Comparison of ENCODE assay signal across 15 cellular contexts in the genomic region with DNA sequence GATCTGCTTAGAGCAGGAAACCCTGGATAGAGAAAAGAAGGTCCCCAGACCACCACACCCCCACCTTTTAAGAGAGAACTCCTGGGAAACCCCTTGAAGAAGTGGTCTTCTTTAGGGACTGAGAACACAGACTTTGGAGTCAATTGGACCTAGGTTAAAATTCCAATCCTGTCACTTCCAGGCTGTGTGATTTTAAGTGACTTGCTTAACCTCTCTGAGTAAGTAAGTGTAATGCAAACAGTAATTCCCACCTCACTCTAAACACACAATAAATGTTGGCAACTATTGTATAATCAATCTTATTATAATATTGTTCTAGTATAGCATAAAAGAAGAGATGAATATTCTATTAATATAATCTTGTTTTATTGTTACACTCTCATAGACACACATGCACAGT. TPM values are rescaled to one million over a fixed set of nuclear protein-coding genes. Genes with fewer than 3 reads are reported as not detected.
DNase-seq lines count a peak whose midpoint lies in the region; ATAC-seq and TF ChIP-seq lines count a peak whose summit lies in the region.
"Had no signal": no experiment of that assay in that cellular context is flagged by ENCODE, and none has a peak within 500 bp of the region (broad histone marks: within the 10 kb centered on the region; RNA-seq: fewer than 3 reads in every experiment).

No MANE protein-coding gene starts in this region.

- H3F3A ChIP-seq in SK-N-SH (replicated peaks; ENCODE audit: insufficient read depth): peaks cover 10% of the 10 kb centered on the region

- H3K9me3 ChIP-seq in SK-N-SH: no peaks in the 10 kb centered on the region
- no peaks in the 10 kb centered on the region for H3K9me3 ChIP-seq in OCI-LY7 (ENCODE audit: low read length)
- H3K9me3 ChIP-seq in effector memory CD4-positive, alpha-beta T cell (ENCODE audit: control insufficient read depth, low read length): no peaks in the 10 kb centered on the region
- H3K9me3 ChIP-seq in gastrocnemius medialis: no peaks in the 10 kb centered on the region
- no peaks in the 10 kb centered on the region for H3K9me3 ChIP-seq in prostate gland
- H3K9me3 ChIP-seq: heart left ventricle, lower lobe of right lung had no signal

- BruUV-seq in OCI-LY7 (replicated peaks; lab: Mats Ljungman, UMichigan): no TSS peak

- H3K4me3 ChIP-seq in SK-N-SH (ENCODE audit: low read depth in 2 of 2, low read length in 1 of 2) (peak overlapping the region in 1 of 2 experiments; percentile 71; a peak in 1 of 4 replicates), OCI-LY7 (ENCODE audit: low read depth, low read length, poor library complexity, severe bottlenecking) (peak overlapping the region; percentile 91), gastrocnemius medialis (peak overlapping the region; percentile 76 to 97 (median 90)), prostate gland (peak overlapping the region in 1 of 2 donors; percentile 96)
- H3K4me3 ChIP-seq in effector memory CD4-positive, alpha-beta T cell (ENCODE audit: insufficient read depth, low read depth, low read length, poor library complexity, severe bottlenecking): no peak overlapping the region

- TF ChIP-seq CTCF in SK-N-SH (IDR thresholded peaks at IDR 0.05): no peak
- TF ChIP-seq CTCF in OCI-LY7 (conservative IDR thresholded peaks at IDR 0.05; ENCODE audit: low read length): no peak
- no peak for TF ChIP-seq CTCF in gastrocnemius medialis (IDR thresholded peaks at IDR 0.05 in 4 of 5, conservative IDR thresholded peaks at IDR 0.05 in 1 of 5)
- TF ChIP-seq CTCF in prostate gland (IDR thresholded peaks at IDR 0.05): no peak

- H3K9me2 ChIP-seq in SK-N-SH: no peaks in the 10 kb centered on the region
- H3K9me2 ChIP-seq in OCI-LY7 (ENCODE audit: insufficient read depth, low read length): no peaks in the 10 kb centered on the region

- intact Hi-C loops in OCI-LY7 (cut with micrococcal nuclease; ENCODE audit: unreplicated experiment) (loop anchor here (2.0 to 5.0 kb wide), 4 partner anchors 35 to 720 kb away; partner anchors contain the start of genes FOXP4, NFYA, OARD1 and TRERF1), gastrocnemius medialis (cut with DNase I; ENCODE audit: low total_unique reads) (loop anchor here (5.0 to 10.0 kb wide), 4 partner anchors 660 to 1443 kb away; partner anchors contain the start of genes BICRAL, KLHDC3, MEA1 and NFYA), prostate gland (cut with DNase I) (no loop called here)

- H3K27me3 ChIP-seq in SK-N-SH (ENCODE audit: insufficient read depth): no peaks in the 10 kb centered on the region
- H3K27me3 ChIP-seq in effector memory CD4-positive, alpha-beta T cell (replicated peaks; ENCODE audit: control insufficient read depth, insufficient read depth, low read length, poor library complexity, severe bottlenecking): no peaks in the 10 kb centered on the region
- no peaks in the 10 kb centered on the region for H3K27me3 ChIP-seq in gastrocnemius medialis
- H3K27me3 ChIP-seq in prostate gland (replicated peaks; ENCODE audit: insufficient read depth): no peaks in the 10 kb centered on the region
- H3K27me3 ChIP-seq: heart left ventricle had no signal

- in situ Hi-C loops in gastrocnemius medialis (cut with MboI; ENCODE audit: low sequenced_read_pairs in 4 of 4): no loop called here

- POLR2A ChIA-PET in SK-N-SH (lab: Yijun Ruan, JAX): interaction anchor here (3.6 kb wide), 1 partner anchor 55 kb away, joined by 23 read pairs; the partner anchor contains the start of gene TOMM6
- POLR2A ChIA-PET in OCI-LY7 (lab: Charles Lee): interaction anchor here (0.7 to 8.3 kb wide), 4 partner anchors 9 to 285 kb away, joined by 3 to 118 read pairs (median 18); no protein-coding TSS in a partner anchor

- TF ChIP-seq EP300 in SK-N-SH (IDR thresholded peaks at IDR 0.05; ENCODE audit: borderline replicate concordance in 1 of 2, low read depth in 1 of 2, low read length in 1 of 2): no peak

- peak overlapping the region in 1 of 2 experiments; percentile 81; a peak in 1 of 4 replicates for H3K27ac ChIP-seq in SK-N-SH (ENCODE audit: low read depth in 2 of 2, low read length in 1 of 2)
- peak overlapping the region; percentile 94 for H3K27ac ChIP-seq in OCI-LY7 (ENCODE audit: low read depth, low read length, poor library complexity, severe bottlenecking)
- peak overlapping the region; percentile 84 for H3K27ac ChIP-seq in effector memory CD4-positive, alpha-beta T cell (ENCODE audit: insufficient read depth, low read length, poor library complexity, severe bottlenecking)
- H3K27ac ChIP-seq in gastrocnemius medialis: peak overlapping the region; percentile 97 to 99 (median 98)
- peak overlapping the region in 1 of 2 donors; percentile 99 for H3K27ac ChIP-seq in prostate gland
- H3K27ac ChIP-seq: 22Rv1 had no signal

- CTCF ChIA-PET in SK-N-SH (lab: Yijun Ruan, JAX): interaction anchor here (4.5 to 6.4 kb wide), 3 partner anchors 26 to 55 kb away, joined by 29 to 53 read pairs (median 32); partner anchors contain the start of gene TOMM6
- CTCF ChIA-PET in OCI-LY7 (lab: Charles Lee; ENCODE audit: unreplicated experiment): interaction anchor here (3.0 kb wide), 1 partner anchor 26 kb away, joined by 41 read pairs; no protein-coding TSS in a partner anchor

- TF ChIP-seq POLR2A in gastrocnemius medialis (IDR thresholded peaks at IDR 0.05): no peak
- no peak for TF ChIP-seq POLR2A in prostate gland (IDR thresholded peaks at IDR 0.05)

- no peak for TF ChIP-seq RAD21 in SK-N-SH (IDR thresholded peaks at IDR 0.05; ENCODE audit: low read length)

- H3K79me2 ChIP-seq in SK-N-SH (ENCODE audit: insufficient read depth) (peaks cover 54% of the 10 kb centered on the region), OCI-LY7 (ENCODE audit: insufficient read depth, low read depth, low read length) (peaks cover 60% of the 10 kb centered on the region)

- peaks cover 37 to 54% of the 10 kb centered on the region in 2 experiments for H3K4me1 ChIP-seq in SK-N-SH (ENCODE audit: control insufficient read depth in 1 of 2, insufficient read depth in 2 of 2, low read depth in 1 of 2, low read length in 1 of 2)
- H3K4me1 ChIP-seq in OCI-LY7 (ENCODE audit: insufficient read depth, low read length, poor library complexity, severe bottlenecking): peaks cover 76% of the 10 kb centered on the region
- H3K4me1 ChIP-seq in effector memory CD4-positive, alpha-beta T cell (ENCODE audit: control insufficient read depth, insufficient read depth, low read length, poor library complexity, severe bottlenecking): peaks cover 30% of the 10 kb centered on the region
- H3K4me1 ChIP-seq in gastrocnemius medialis: peaks cover 48% of the 10 kb centered on the region in 2 donors
- H3K4me1 ChIP-seq in prostate gland (replicated peaks): peaks cover 49% of the 10 kb centered on the region

- H3K36me3 ChIP-seq in SK-N-SH (replicated peaks in 1 of 2; ENCODE audit: control insufficient read depth in 1 of 2, insufficient read depth in 2 of 2, low read length in 1 of 2) (no peaks in the 10 kb centered on the region), OCI-LY7 (ENCODE audit: insufficient read depth, low read length) (no peaks in the 10 kb centered on the region), gastrocnemius medialis (no peaks in the 10 kb centered on the region), prostate gland (no peaks in the 10 kb centered on the region)
- H3K36me3 ChIP-seq in effector memory CD4-positive, alpha-beta T cell (ENCODE audit: control insufficient read depth, insufficient read depth, low read length): no peaks in the 10 kb centered on the region
- H3K36me3 ChIP-seq: lower lobe of right lung had no signal

- H2AFZ ChIP-seq in SK-N-SH (ENCODE audit: low read depth): no peak overlapping the region
- no peak overlapping the region for H2AFZ ChIP-seq in OCI-LY7 (ENCODE audit: low read length)

- ATAC-seq in SK-N-SH treated with all-trans-retinoic acid at 6 μM for 48 hours (no peak), gastrocnemius medialis (no peak)
- ATAC-seq: heart left ventricle, lower lobe of right lung had no signal

- H3K4me2 ChIP-seq in SK-N-SH (peak overlapping the region; percentile 93), OCI-LY7 (ENCODE audit: low read length) (peak overlapping the region; percentile 97)

- DNase-seq in SK-N-SH: no peak
- DNase-seq in OCI-LY7 (ENCODE audit: low spot score): no peak
- no peak for DNase-seq in effector memory CD4-positive, alpha-beta T cell
- DNase-seq in gastrocnemius medialis: no peak
- DNase-seq in AG08396 (ENCODE audit: low spot score): no peak
- no peak for DNase-seq in NCI-H2029 treated with DMSO at 0.1 percent for 48 hours (lab: John Stamatoyannopoulos, UW)
- no peak for DNase-seq in prostate gland (ENCODE audit: low spot score)
- DNase-seq: DMS 273 treated with DMSO at 0.1 percent for 48 hours, MV-4-11 had no signal

- 0 out of 2 replicates have a peak overlapping the region, but pooled peaks have one; percentile 58 for H3K9ac ChIP-seq in SK-N-SH

- H4K20me1 ChIP-seq in SK-N-SH (ENCODE audit: insufficient read depth) (no peaks in the 10 kb centered on the region), OCI-LY7 (ENCODE audit: insufficient read depth, low read length) (peaks cover 4% of the 10 kb centered on the region; the same call in 1 of the 2 replicates)

RNA-seq across cellular contexts. Expression of gene TFEB, which starts 3.3 kb away (rescaled TPM):
- 6.2 and 6.7 TPM in 2 replicates for polyA plus RNA-seq in SK-N-SH (2012; rRNA removed)
- polyA plus RNA-seq in SK-N-SH (2012; cell fraction: cytosol; rRNA removed): 2.8 and 4.4 TPM in 2 replicates
- 15.1 and 17.2 TPM in 2 replicates for polyA plus RNA-seq in SK-N-SH (2012; cell fraction: nucleus; rRNA removed)
- 25.3 and 36.8 TPM in 2 replicates for total RNA-seq in OCI-LY7 (2014; rRNA removed; shearing (Covaris generic))
- total RNA-seq in OCI-LY7 (2022) (48.6 and 60.0 TPM in 2 replicates), gastrocnemius medialis (100 to 1,000 TPM in 2 of 4 donors, 10 to 100 TPM in 2; 82.8 to 121 (median 93.3) TPM), prostate gland (10 to 100 TPM; 28.4 to 31.2 TPM)

RNA-seq across cellular contexts. Expression of gene PGC, which starts 15.0 kb away (rescaled TPM):
- polyA plus RNA-seq in SK-N-SH (2012; rRNA removed): not detected in 2 replicates
- polyA plus RNA-seq in SK-N-SH (2012; cell fraction: cytosol; rRNA removed): not detected in 2 replicates
- polyA plus RNA-seq in SK-N-SH (2012; cell fraction: nucleus; rRNA removed): not detected in 2 replicates
- not detected in 2 replicates for total RNA-seq in OCI-LY7 (2014; rRNA removed; shearing (Covaris generic))
- not detected in 2 replicates for total RNA-seq in OCI-LY7 (2022)
- total RNA-seq in gastrocnemius medialis: not detected
- 100 to 1,000 TPM in 1 of 2 donors, 10 to 100 TPM in 1; 18.4 to 391 TPM for total RNA-seq in prostate gland
- total RNA-seq: heart left ventricle, NCI-H460, progenitor cell of endocrine pancreas had no signal

RNA-seq across cellular contexts. Expression of gene FRS3, which starts 47.6 kb away (rescaled TPM):
- 7.5 and 8.6 TPM in 2 replicates for polyA plus RNA-seq in SK-N-SH (2012; rRNA removed)
- 5.0 and 6.0 TPM in 2 replicates for polyA plus RNA-seq in SK-N-SH (2012; cell fraction: cytosol; rRNA removed)
- 20.0 and 30.2 TPM in 2 replicates for polyA plus RNA-seq in SK-N-SH (2012; cell fraction: nucleus; rRNA removed)
- total RNA-seq in OCI-LY7 (2014; rRNA removed; shearing (Covaris generic)): 5.6 and 8.2 TPM in 2 replicates
- total RNA-seq in OCI-LY7 (2022): 7.9 and 8.7 TPM in 2 replicates
- total RNA-seq in gastrocnemius medialis: 1 to 10 TPM; 2.9 to 6.9 (median 5.5) TPM
- 10 to 100 TPM in 1 of 2 donors, 1 to 10 TPM in 1; 5.9 to 18.4 TPM for total RNA-seq in prostate gland

RNA-seq across cellular contexts. Expression of gene PRICKLE4, which starts 48.4 kb away (rescaled TPM):
- 3.9 and 5.0 TPM in 2 replicates for polyA plus RNA-seq in SK-N-SH (2012; rRNA removed)
- 0.46 and 0.96 TPM in 2 replicates for polyA plus RNA-seq in SK-N-SH (2012; cell fraction: cytosol; rRNA removed)
- 57.9 and 78.4 TPM in 2 replicates for polyA plus RNA-seq in SK-N-SH (2012; cell fraction: nucleus; rRNA removed)
- total RNA-seq in OCI-LY7 (2014; rRNA removed; shearing (Covaris generic)): 0.93 and 1.8 TPM in 2 replicates
- total RNA-seq in OCI-LY7 (2022) (1.2 and 2.6 TPM in 2 replicates), gastrocnemius medialis (1 to 10 TPM in 3 of 4 donors, under 1 TPM in 1; 0.59 to 6.2 (median 1.8) TPM), prostate gland (10 to 100 TPM; 11.4 to 11.6 TPM)

RNA-seq across cellular contexts. Expression of gene TOMM6, which starts 55.3 kb away (rescaled TPM):
- 493 and 565 TPM in 2 replicates for polyA plus RNA-seq in SK-N-SH (2012; rRNA removed)
- polyA plus RNA-seq in SK-N-SH (2012; cell fraction: cytosol; rRNA removed): 608 and 661 TPM in 2 replicates
- 171 and 252 TPM in 2 replicates for polyA plus RNA-seq in SK-N-SH (2012; cell fraction: nucleus; rRNA removed)
- 84.9 and 131 TPM in 2 replicates for total RNA-seq in OCI-LY7 (2014; rRNA removed; shearing (Covaris generic))
- total RNA-seq in OCI-LY7 (2022) (213 and 277 TPM in 2 replicates), gastrocnemius medialis (100 to 1,000 TPM; 152 to 186 (median 166) TPM), prostate gland (100 to 1,000 TPM; 158 to 233 TPM)

Comparison
In these comparisons a context has a peak if more than half of its experiments do, and no peak if none do; other contexts are left out.
1. RNA of gene PGC, which starts 15.0 kb away (total RNA-seq): 18.4 to 391 TPM in prostate gland; not detected in OCI-LY7 and not detected in gastrocnemius medialis; every median in the first group is over 10 times any median in the second.